ENCODE assay signal across 8 cellular contexts in genomic region chr1:23169219-23169575, GRCh38. TPM values are rescaled to one million over a fixed set of nuclear protein-coding genes. Genes with fewer than 3 reads are reported as not detected.
DNase-seq lines count a peak whose midpoint lies in the region; ATAC-seq and TF ChIP-seq lines count a peak whose summit lies in the region.

No MANE protein-coding gene starts in this region.

- POLR2A ChIA-PET in AG04449 (lab: Yijun Ruan, JAX): interaction anchor here (0.6 to 1.2 kb wide), 3 partner anchors 7 to 67 kb away, joined by 3 to 4 read pairs (median 3); no protein-coding TSS in a partner anchor

- ATAC-seq in effector memory CD8-positive, alpha-beta T cell (replicated peaks): no peak
- ATAC-seq in GM19023 (IDR thresholded peaks at IDR 0.05; ENCODE audit: unreplicated experiment) (no peak), GM19463 (IDR thresholded peaks at IDR 0.05; ENCODE audit: unreplicated experiment) (no peak), HG03095 (IDR thresholded peaks at IDR 0.05; ENCODE audit: unreplicated experiment) (no peak)

- CTCF ChIA-PET in AG04449 (lab: Yijun Ruan, JAX): interaction anchor here (1.0 to 18.6 kb wide), 4 partner anchors 9 to 68 kb away, joined by 3 to 174 read pairs (median 91); no protein-coding TSS in a partner anchor

- TF ChIP-seq CTCF in AG04449 (IDR thresholded peaks at IDR 0.05; ENCODE audit: insufficient read depth, low read length, missing control alignments): no peak
- TF ChIP-seq CTCF in nephron (IDR thresholded peaks at IDR 0.05; ENCODE audit: unreplicated experiment in 3 of 3): no peak

- no peaks in the 10 kb centered on the region for H3K9me3 Mint-ChIP-seq in IgD-negative memory B cell
- no peaks in the 10 kb centered on the region for H3K9me3 Mint-ChIP-seq in effector memory CD8-positive, alpha-beta T cell
- H3K9me3 Mint-ChIP-seq in nephron: no peaks in the 10 kb centered on the region

- peak overlapping the region; percentile 85 for H3K4me3 ChIP-seq in AG04449 (ENCODE audit: low read depth, low read length)

- peaks cover 13 to 24% (median 14%) of the 10 kb centered on the region in 3 donors for H3K4me1 Mint-ChIP-seq in IgD-negative memory B cell
- H3K4me1 Mint-ChIP-seq in effector memory CD8-positive, alpha-beta T cell (ENCODE audit: low read depth in 2 of 2): peaks cover 18 to 24% of the 10 kb centered on the region in 2 donors
- H3K4me1 Mint-ChIP-seq in nephron: peaks cover 32% of the 10 kb centered on the region

- no peaks in the 10 kb centered on the region for H3K36me3 Mint-ChIP-seq in IgD-negative memory B cell
- peaks cover 13% of the 10 kb centered on the region for H3K36me3 Mint-ChIP-seq in effector memory CD8-positive, alpha-beta T cell (ENCODE audit: insufficient read depth)
- H3K36me3 Mint-ChIP-seq in nephron (ENCODE audit: low read depth): no peaks in the 10 kb centered on the region

- no peak for DNase-seq in AG04449 (ENCODE audit: low read depth, low spot score)
- no peak for DNase-seq in effector memory CD8-positive, alpha-beta T cell
- no peak for DNase-seq in effector CD8-positive, alpha-beta T cell (lab: John Stamatoyannopoulos, UW)

- H3K27me3 Mint-ChIP-seq in IgD-negative memory B cell (no peaks in the 10 kb centered on the region), nephron (ENCODE audit: low read depth) (no peaks in the 10 kb centered on the region)
- no peaks in the 10 kb centered on the region for H3K27me3 Mint-ChIP-seq in effector memory CD8-positive, alpha-beta T cell

- H3K4me3 Mint-ChIP-seq in IgD-negative memory B cell: peak overlapping the region; percentile 86 to 99 (median 92)
- H3K4me3 Mint-ChIP-seq in effector memory CD8-positive, alpha-beta T cell: peak overlapping the region; percentile 96 to 97
- H3K4me3 Mint-ChIP-seq in nephron: peak overlapping the region; percentile 100

- H3K27ac Mint-ChIP-seq in IgD-negative memory B cell: peak overlapping the region; percentile 60 to 81 (median 63)
- peak overlapping the region; percentile 90 to 95 for H3K27ac Mint-ChIP-seq in effector memory CD8-positive, alpha-beta T cell
- H3K27ac Mint-ChIP-seq in nephron: peak overlapping the region; percentile 84 to 99 (median 94)

RNA-seq across cellular contexts. Expression of gene LUZP1, which starts 0.5 kb away (rescaled TPM):
- polyA plus RNA-seq in IgD-negative memory B cell: 13.2 TPM

RNA-seq across cellular contexts. Expression of gene HTR1D, which starts 48.1 kb away (rescaled TPM):
- polyA plus RNA-seq in IgD-negative memory B cell: not detected
